In the genomic region with DNA sequence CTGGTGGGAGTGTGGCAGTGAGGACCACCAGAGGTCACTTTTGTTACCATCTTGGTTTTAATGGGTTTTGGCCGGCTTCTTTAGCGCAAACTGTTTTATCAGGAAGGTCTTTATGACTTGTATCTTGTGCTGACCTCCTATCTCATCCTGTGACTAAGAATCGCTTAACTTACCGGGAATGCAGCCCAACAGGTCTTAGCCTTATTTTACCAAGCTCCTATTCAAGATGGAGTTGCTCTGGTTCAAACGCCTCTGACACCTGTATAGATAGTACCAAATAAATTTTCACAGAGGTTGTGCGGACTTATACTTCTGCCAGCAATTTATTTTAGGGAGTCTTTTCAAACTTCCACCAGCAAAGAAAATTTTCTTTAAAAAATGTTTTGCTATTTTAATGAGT, we compare ENCODE assay signal across 30 cellular contexts.
"Had no signal": no experiment of that assay in that cellular context is flagged by ENCODE, and none has a peak within 500 bp of the region (broad histone marks: within the 10 kb centered on the region; RNA-seq: fewer than 3 reads in every experiment).

No MANE protein-coding gene starts in this region.

- H3K9me3 ChIP-seq: body of pancreas, colonic mucosa, gastroesophageal sphincter had no signal

- H3K4me2 ChIP-seq: hepatocyte had no signal

- H3K4me3 Mint-ChIP-seq: activated CD4-positive, alpha-beta T cell treated with anti-CD3 and anti-CD28 coated beads, Interleukin-2, amount 10 ng/mL, durations not matched to agents 7 days and 5 days; activated CD8-positive, alpha-beta T cell treated with anti-CD3 and anti-CD28 coated beads for 36 hours; activated naive CD8-positive, alpha-beta T cell; activated T-cell treated with anti-CD3 and anti-CD28 coated beads, Interleukin-2, amount 50 U/mL, for 4 hours; activated T-helper 17 cell treated with anti-CD3 and anti-CD28 coated beads, Interleukin-2, amount 50 U/mL, for 72 hours; T-helper 17 cell had no signal

- H3K9me3 Mint-ChIP-seq: activated CD4-positive, alpha-beta T cell treated with anti-CD3 and anti-CD28 coated beads, Interleukin-2, amount 10 ng/mL, durations not matched to agents 7 days and 5 days; activated T-cell treated with anti-CD3 and anti-CD28 coated beads, Interleukin-2, amount 50 U/mL, for 4 hours; activated T-helper 17 cell treated with anti-CD3 and anti-CD28 coated beads, Interleukin-2, amount 50 U/mL, for 72 hours had no signal

- ATAC-seq: activated CD8-positive, alpha-beta T cell treated with anti-CD3 and anti-CD28 coated beads for 36 hours; activated T-cell treated with anti-CD3 and anti-CD28 coated beads, Interleukin-2, amount 50 U/mL, for 4 hours; activated T-helper 17 cell treated with anti-CD3 and anti-CD28 coated beads, Interleukin-2, amount 50 U/mL, for 72 hours; body of pancreas; esophagus mucosa; gastroesophageal sphincter; heart right ventricle; T-helper 17 cell had no signal

- H3K4me1 Mint-ChIP-seq: activated CD4-positive, alpha-beta T cell treated with anti-CD3 and anti-CD28 coated beads, Interleukin-2, amount 10 ng/mL, durations not matched to agents 7 days and 5 days; activated T-helper 17 cell treated with anti-CD3 and anti-CD28 coated beads, Interleukin-2, amount 50 U/mL, for 72 hours; T-helper 17 cell had no signal

- H3K4me1 ChIP-seq: body of pancreas, colonic mucosa, gastroesophageal sphincter, heart right ventricle had no signal

- H3K79me2 ChIP-seq: hepatocyte had no signal

- H3K27ac Mint-ChIP-seq: activated CD4-positive, alpha-beta T cell treated with anti-CD3 and anti-CD28 coated beads, Interleukin-2, amount 10 ng/mL, durations not matched to agents 7 days and 5 days; activated CD8-positive, alpha-beta T cell treated with anti-CD3 and anti-CD28 coated beads for 36 hours; activated naive CD8-positive, alpha-beta T cell; activated T-helper 17 cell treated with anti-CD3 and anti-CD28 coated beads, Interleukin-2, amount 50 U/mL, for 72 hours; T-helper 17 cell had no signal

- H3K4me3 ChIP-seq: body of pancreas, cardiac muscle cell, colonic mucosa, gastroesophageal sphincter, heart right ventricle, hepatocyte had no signal

- DNase-seq: activated CD4-positive, alpha-beta T cell treated with anti-CD3 and anti-CD28 coated beads for 1 hour; activated CD4-positive, alpha-beta T cell treated with anti-CD3 and anti-CD28 coated beads for 4 hours; activated CD4-positive, alpha-beta T cell treated with anti-CD3 and anti-CD28 coated beads, Interleukin-2, amount 10 ng/mL, durations not matched to agents 7 days and 5 days; activated CD4-positive, alpha-beta T cell treated with anti-CD3 and anti-CD28 coated beads, Interleukin-2, amount 50 U/mL, for 48 hours; activated CD8-positive, alpha-beta memory T cell treated with anti-CD3 and anti-CD28 coated beads for 24 hours; activated CD8-positive, alpha-beta T cell treated with anti-CD3 and anti-CD28 coated beads for 36 hours; activated effector memory CD4-positive, alpha-beta T cell treated with Interleukin-2 at 50 U/mL for 16 hours; activated gamma-delta T cell treated with Interleukin-2 at 50 U/mL for 16 hours; activated naive CD4-positive, alpha-beta T cell treated with anti-CD3 and anti-CD28 coated beads, Interleukin-2, amount 50 U/mL, for 16 hours; activated naive CD4-positive, alpha-beta T cell treated with Interleukin-2 at 50 U/mL for 16 hours; activated T-cell treated with anti-CD3 and anti-CD28 coated beads, Interleukin-2, amount 50 U/mL, for 4 hours; amygdala; aorta; body of pancreas; central memory CD4-positive, alpha-beta T cell; cerebellar nuclear complex; colonic mucosa; effector CD8-positive, alpha-beta T cell; foreskin melanocyte; heart right ventricle; T-helper 1 cell; T-helper 17 cell had no signal

- H3K27ac ChIP-seq: body of pancreas, cardiac muscle cell, colonic mucosa, gastroesophageal sphincter, heart right ventricle, hepatocyte had no signal

- H3K36me3 ChIP-seq: cardiac muscle cell, colonic mucosa, gastroesophageal sphincter, heart right ventricle had no signal

- H3K27me3 ChIP-seq: body of pancreas, cardiac muscle cell, colonic mucosa, gastroesophageal sphincter had no signal

- H2AFZ ChIP-seq: hepatocyte had no signal

- FAIRE-seq: endometrium, endothelial cell of umbilical vein had no signal
